ENCODE assay signal across 8 cellular contexts in genomic region chr11:108117746-108118371, GRCh38. TPM values are rescaled to one million over a fixed set of nuclear protein-coding genes. Genes with fewer than 3 reads are reported as not detected.
DNase-seq lines count a peak whose midpoint lies in the region; ATAC-seq and TF ChIP-seq lines count a peak whose summit lies in the region.

No MANE protein-coding gene starts in this region.

- H3K4me3 ChIP-seq in HEK293 (ENCODE audit: low read depth, low read length) = no peak overlapping the region
- H3K4me3 ChIP-seq in OCI-LY1 (ENCODE audit: low read depth, low read length, poor library complexity, severe bottlenecking) = no peak overlapping the region
- no peak overlapping the region for H3K4me3 ChIP-seq in epithelial cell of esophagus (ENCODE audit: low read length)
- no peak overlapping the region for H3K4me3 ChIP-seq in skeletal muscle cell (ENCODE audit: low read depth, low read length)

- no peaks in the 10 kb centered on the region for H3K36me3 ChIP-seq in HEK293 (ENCODE audit: control insufficient read depth in 2 of 2, insufficient read depth in 1 of 2, low read length in 2 of 2)
- H3K36me3 ChIP-seq in OCI-LY1 (ENCODE audit: insufficient read depth, low read length) = no peaks in the 10 kb centered on the region

- peak; percentile 57 for DNase-seq in epithelial cell of esophagus (ENCODE audit: low read depth)
- peak; percentile 36 for DNase-seq in skeletal muscle cell (ENCODE audit: low read depth)
- no peak for DNase-seq in activated effector memory CD4-positive, alpha-beta T cell treated with anti-CD3 and anti-CD28 coated beads, Interleukin-2, amount 50 U/mL, for 16 hours
- DNase-seq in activated CD4-positive, alpha-beta T cell treated with anti-CD3 and anti-CD28 coated beads, Interleukin-2, amount 50 U/mL, for 1 hour = no peak
- DNase-seq in left ventricle myocardium superior = no peak

- H3K4me1 ChIP-seq in HEK293 (ENCODE audit: control insufficient read depth, insufficient read depth, low read length) = no peaks in the 10 kb centered on the region
- peaks cover 15% of the 10 kb centered on the region for H3K4me1 ChIP-seq in OCI-LY1 (ENCODE audit: insufficient read depth, low read length, severe bottlenecking)

- no peak overlapping the region for H3K9ac ChIP-seq in OCI-LY1 (ENCODE audit: low read length)

- POLR2A ChIA-PET in HEK293 (lab: Yijun Ruan, JAX) = interaction anchor here (0.7 kb wide), 1 partner anchor 105 kb away, joined by 3 read pairs; the partner anchor contains the start of genes ATM and NPAT

- H3K9me3 ChIP-seq in HEK293 (ENCODE audit: control insufficient read depth, insufficient read depth, low read depth, low read length) (no peaks in the 10 kb centered on the region), OCI-LY1 (ENCODE audit: low read length) (no peaks in the 10 kb centered on the region)

- CTCF ChIA-PET in HEK293 (lab: Yijun Ruan, JAX) = interaction anchor here (0.6 to 2.5 kb wide), 16 partner anchors 9 to 870 kb away, joined by 3 to 9 read pairs (median 4); partner anchors contain the start of gene NPAT

- H4K20me1 ChIP-seq in OCI-LY1 (ENCODE audit: insufficient read depth, low read length) = no peaks in the 10 kb centered on the region

- no peak overlapping the region for H3K4me2 ChIP-seq in OCI-LY1 (ENCODE audit: low read length)

- no peak for ATAC-seq in left ventricle myocardium superior

- no peaks in the 10 kb centered on the region for H3K27me3 ChIP-seq in OCI-LY1 (ENCODE audit: insufficient read depth, low read length)

- intact Hi-C loops in left ventricle myocardium superior (cut with micrococcal nuclease) = no loop called here

- peak; percentile 84 for TF ChIP-seq CTCF in C4-2B (conservative IDR thresholded peaks at IDR 0.05)
- TF ChIP-seq CTCF in HEK293 (tag by site-specific recombination; IDR thresholded peaks at IDR 0.05) = 0 out of 2 replicates have a peak, but pooled peaks have one; percentile 15
- TF ChIP-seq CTCF in OCI-LY1 (IDR thresholded peaks at IDR 0.05; ENCODE audit: low read length) = peak; percentile 59
- TF ChIP-seq CTCF in epithelial cell of esophagus (IDR thresholded peaks at IDR 0.05; ENCODE audit: insufficient read depth, low read depth, low read length, missing control alignments) = peak; percentile 57

- no peaks in the 10 kb centered on the region for H3F3A ChIP-seq in OCI-LY1 (ENCODE audit: insufficient read depth, low read length)

- no peaks in the 10 kb centered on the region for H3K9me2 ChIP-seq in OCI-LY1 (ENCODE audit: low read depth, low read length)

- H3K79me2 ChIP-seq in OCI-LY1 (ENCODE audit: insufficient read depth, low read length) = peaks cover 12% of the 10 kb centered on the region

- no peak overlapping the region for H2AFZ ChIP-seq in OCI-LY1 (ENCODE audit: low read length)

- H3K27ac ChIP-seq in C4-2B = no peak overlapping the region
- no peak overlapping the region for H3K27ac ChIP-seq in HEK293 (ENCODE audit: extremely low read depth, low read depth, low read length)
- H3K27ac ChIP-seq in OCI-LY1 (ENCODE audit: low read depth, low read length, poor library complexity, severe bottlenecking) = no peak overlapping the region

TF ChIP-seq in HEK293, 187 proteins besides CTCF, POLR2A, EP300 and RAD21:
- TF ChIP-seq ZBTB26 (tag by site-specific recombination; optimal IDR thresholded peaks at IDR 0.05) (no peak), ZNF654 (tag by site-specific recombination; IDR thresholded peaks at IDR 0.05; ENCODE audit: low read depth) (peak; percentile 67), REPIN1 (tag by site-specific recombination; IDR thresholded peaks at IDR 0.05; ENCODE audit: low read depth) (no peak)

RNA-seq across cellular contexts. Expression of gene ACAT1, which starts 3.5 kb away (rescaled TPM):
- total RNA-seq in left ventricle myocardium superior = 398 TPM

Comparison
In these comparisons a context has a peak if more than half of its experiments do, and no peak if none do; other contexts are left out.
1. CTCF ChIP-seq: peak in every context shown above with its lines; median percentile 84 in C4-2B; 59 in OCI-LY1; 57 in epithelial cell of esophagus; 15 in HEK293.
2. DNase-seq: peak in epithelial cell of esophagus (single experiment) and skeletal muscle cell (single experiment); none in activated effector memory CD4-positive, alpha-beta T cell treated with anti-CD3 and anti-CD28 coated beads, Interleukin-2, amount 50 U/mL, for 16 hours (single experiment), activated CD4-positive, alpha-beta T cell treated with anti-CD3 and anti-CD28 coated beads, Interleukin-2, amount 50 U/mL, for 1 hour (single experiment) and left ventricle myocardium superior (single experiment).